In genomic region chr1:22751124-22751531, GRCh38 we compare ENCODE assay signal across 11 cellular contexts. TPM values are rescaled to one million over a fixed set of nuclear protein-coding genes. Genes with fewer than 3 reads are reported as not detected.
DNase-seq lines count a peak whose midpoint lies in the region; ATAC-seq, FAIRE-seq and TF ChIP-seq lines count a peak whose summit lies in the region.
"Had no signal": no experiment of that assay in that cellular context is flagged by ENCODE, and none has a peak within 500 bp of the region (broad histone marks: within the 10 kb centered on the region; RNA-seq: fewer than 3 reads in every experiment).

No MANE protein-coding gene starts in this region.

- intact Hi-C loops in pancreas (cut with DNase I) = no loop called here

- no peaks in the 10 kb centered on the region for H3K36me3 ChIP-seq in pancreas
- no peaks in the 10 kb centered on the region for H3K36me3 ChIP-seq in effector memory CD4-positive, alpha-beta T cell (ENCODE audit: control insufficient read depth, insufficient read depth, low read length)

- ATAC-seq in pancreas (peak; percentile 68 to 86 (median 78)), GM21423 (IDR thresholded peaks at IDR 0.05; ENCODE audit: unreplicated experiment) (no peak), GM19395 (IDR thresholded peaks at IDR 0.05; ENCODE audit: unreplicated experiment) (no peak)

- H3K27me3 ChIP-seq in pancreas = no peaks in the 10 kb centered on the region
- no peaks in the 10 kb centered on the region for H3K27me3 ChIP-seq in effector memory CD4-positive, alpha-beta T cell (replicated peaks; ENCODE audit: control insufficient read depth, insufficient read depth, low read length, poor library complexity, severe bottlenecking)

- H3K36me3 Mint-ChIP-seq in chondrocyte (ENCODE audit: low read depth) = no peaks in the 10 kb centered on the region
- H3K36me3 Mint-ChIP-seq: activated naive CD4-positive, alpha-beta T cell treated with anti-CD3 and anti-CD28 coated beads, Interleukin-2, amount 10 ng/mL, durations not matched to agents 7 days and 5 days had no signal

- H3K4me3 ChIP-seq in pancreas = no peak overlapping the region
- no peak overlapping the region for H3K4me3 ChIP-seq in effector memory CD4-positive, alpha-beta T cell (ENCODE audit: insufficient read depth, low read depth, low read length, poor library complexity, severe bottlenecking)

- no peaks in the 10 kb centered on the region for H3K9me3 Mint-ChIP-seq in chondrocyte (ENCODE audit: low read depth)
- H3K9me3 Mint-ChIP-seq: activated naive CD4-positive, alpha-beta T cell treated with anti-CD3 and anti-CD28 coated beads, Interleukin-2, amount 10 ng/mL, durations not matched to agents 7 days and 5 days had no signal

- peak overlapping the region; percentile 100 for H3K27ac Mint-ChIP-seq in chondrocyte (ENCODE audit: unreplicated experiment)
- H3K27ac Mint-ChIP-seq: activated naive CD4-positive, alpha-beta T cell treated with anti-CD3 and anti-CD28 coated beads, Interleukin-2, amount 10 ng/mL, durations not matched to agents 7 days and 5 days had no signal

- H3K4me3 Mint-ChIP-seq in chondrocyte (ENCODE audit: unreplicated experiment) = no peak overlapping the region
- H3K4me3 Mint-ChIP-seq: activated naive CD4-positive, alpha-beta T cell treated with anti-CD3 and anti-CD28 coated beads, Interleukin-2, amount 10 ng/mL, durations not matched to agents 7 days and 5 days had no signal

- WGBS in pancreas, 2 donors = 23 to 39% methylated on average over 6 of the region's 6 CpGs

- TF ChIP-seq CTCF in chondrocyte (IDR thresholded peaks at IDR 0.05) (no peak), pancreas (IDR thresholded peaks at IDR 0.05) (no peak)

- no peaks in the 10 kb centered on the region for H3K27me3 Mint-ChIP-seq in chondrocyte (ENCODE audit: low read depth)

- DNase-seq in DMS153 (lab: John Stamatoyannopoulos, UW) (peak; percentile 71), NCI-H2107 (lab: John Stamatoyannopoulos, UW) (peak; percentile 57), chondrocyte (ENCODE audit: low spot score) (no peak), pancreas (peak in 4 of 6 donors; percentile 34 to 67 (median 38)), hypothalamus (lab: John Stamatoyannopoulos, UW) (no peak)
- no peak for DNase-seq in effector memory CD4-positive, alpha-beta T cell
- DNase-seq: activated CD4-positive, alpha-beta T cell treated with anti-CD3 and anti-CD28 coated beads, Interleukin-2, amount 50 U/mL, for 1 hour; activated naive CD4-positive, alpha-beta T cell treated with anti-CD3 and anti-CD28 coated beads, Interleukin-2, amount 10 ng/mL, durations not matched to agents 7 days and 5 days; stimulated activated CD4-positive, alpha-beta T cell treated with anti-CD3 and anti-CD28 coated beads, Interleukin-12 subunit alpha, Interleukin-12 subunit beta, amount 100 ng/mL, for 4 hours had no signal

- FAIRE-seq in pancreas (lab: Jason Lieb, UNC) = no peak

- H3K4me1 Mint-ChIP-seq in chondrocyte (ENCODE audit: low read depth) = peaks cover 70% of the 10 kb centered on the region
- H3K4me1 Mint-ChIP-seq: activated naive CD4-positive, alpha-beta T cell treated with anti-CD3 and anti-CD28 coated beads, Interleukin-2, amount 10 ng/mL, durations not matched to agents 7 days and 5 days had no signal

- no peaks in the 10 kb centered on the region for H3K9me3 ChIP-seq in pancreas
- H3K9me3 ChIP-seq in effector memory CD4-positive, alpha-beta T cell (ENCODE audit: control insufficient read depth, low read length) = no peaks in the 10 kb centered on the region

- peak overlapping the region; percentile 35 to 82 (median 64) for H3K27ac ChIP-seq in pancreas
- H3K27ac ChIP-seq in effector memory CD4-positive, alpha-beta T cell (ENCODE audit: insufficient read depth, low read length, poor library complexity, severe bottlenecking) = no peak overlapping the region

- peaks cover 0 to 12% (median 9%) of the 10 kb centered on the region in 3 donors for H3K4me1 ChIP-seq in pancreas
- H3K4me1 ChIP-seq in effector memory CD4-positive, alpha-beta T cell (ENCODE audit: control insufficient read depth, insufficient read depth, low read length, poor library complexity, severe bottlenecking) = no peaks in the 10 kb centered on the region

RNA-seq across cellular contexts. Expression of gene EPHB2, which starts 40.5 kb away (rescaled TPM):
- total RNA-seq in chondrocyte = 44.6 to 57.5 TPM (median 48.0 TPM) in 3 replicates
- 1 to 10 TPM; 3.1 to 10.0 (median 5.9) TPM for total RNA-seq in pancreas
- 1 to 10 TPM; 1.3 to 2.0 TPM for polyA plus RNA-seq in pancreas

Comparison
In these comparisons a context has a peak if more than half of its experiments do, and no peak if none do; other contexts are left out.
1. DNase-seq: peak in DMS153 (single experiment), NCI-H2107 (single experiment) and pancreas (4 of 6); none in chondrocyte (single experiment), effector memory CD4-positive, alpha-beta T cell (0 of 3) and hypothalamus (0 of 51).
2. ATAC-seq: peak in pancreas (4 of 4); none in GM21423 (single experiment) and GM19395 (single experiment).